Comparison of ENCODE assay signal across 18 cellular contexts in the genomic region with DNA sequence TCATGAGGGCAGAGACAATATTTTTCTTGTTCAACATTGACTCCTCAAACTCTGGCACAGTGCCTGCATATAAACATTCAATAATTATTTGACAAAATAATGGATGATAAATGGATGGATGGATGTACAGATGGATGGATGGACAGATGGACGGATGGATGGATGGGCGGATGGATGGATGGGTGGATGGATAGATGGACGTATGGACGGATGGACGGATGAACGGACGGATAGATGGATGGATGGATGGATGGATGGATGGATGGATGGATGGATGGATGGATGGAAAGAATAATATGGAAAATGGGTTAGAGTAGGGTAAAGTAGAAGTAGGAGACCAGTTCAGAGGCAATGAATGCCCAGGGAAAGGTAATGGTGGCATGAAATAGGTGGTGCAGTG.
"Had no signal": no experiment of that assay in that cellular context is flagged by ENCODE, and none has a peak within 500 bp of the region (broad histone marks: within the 10 kb centered on the region; RNA-seq: fewer than 3 reads in every experiment).

No MANE protein-coding gene starts in this region.

- H3K4me1 ChIP-seq: gastroesophageal sphincter, lower lobe of right lung had no signal

- H3K27me3 Mint-ChIP-seq: naive thymus-derived CD8-positive, alpha-beta T cell had no signal

- H3K27ac ChIP-seq: epithelial cell of prostate, esophagus muscularis mucosa, gastroesophageal sphincter, left ventricle myocardium inferior, lower lobe of right lung, spleen, tibial nerve had no signal

- H3K27me3 ChIP-seq: esophagus muscularis mucosa, gastroesophageal sphincter, spleen, tibial nerve had no signal

- H3K36me3 ChIP-seq: esophagus muscularis mucosa, gastroesophageal sphincter, left ventricle myocardium inferior, lower lobe of right lung, spleen, tibial nerve had no signal

- H3K4me3 Mint-ChIP-seq: naive thymus-derived CD8-positive, alpha-beta T cell; neural crest cell had no signal

- H3K4me3 ChIP-seq: esophagus muscularis mucosa, gastroesophageal sphincter, left ventricle myocardium inferior, lower lobe of right lung, spleen, tibial nerve had no signal

- DNase-seq: effector memory CD4-positive, alpha-beta T cell; immature natural killer cell; left cardiac atrium; left ventricle myocardium inferior; lower lobe of right lung; mesenchymal stem cell; naive thymus-derived CD8-positive, alpha-beta T cell; posterior cingulate gyrus; spleen; stimulated activated CD4-positive, alpha-beta T cell treated with anti-CD3 and anti-CD28 coated beads, Interleukin-2, amount 100 ng/mL, for 24 hours; stimulated activated CD4-positive, alpha-beta T cell treated with anti-CD3 and anti-CD28 coated beads, Interleukin-4, amount 100 ng/mL, for 4 hours; stimulated activated naive CD4-positive, alpha-beta T cell treated with Interleukin-2 at 50 U/mL for 16 hours had no signal

- ATAC-seq: gastroesophageal sphincter; left cardiac atrium; lower lobe of right lung; naive thymus-derived CD8-positive, alpha-beta T cell; sciatic nerve had no signal
